Comparison of ENCODE assay signal across 8 cellular contexts in the genomic region with DNA sequence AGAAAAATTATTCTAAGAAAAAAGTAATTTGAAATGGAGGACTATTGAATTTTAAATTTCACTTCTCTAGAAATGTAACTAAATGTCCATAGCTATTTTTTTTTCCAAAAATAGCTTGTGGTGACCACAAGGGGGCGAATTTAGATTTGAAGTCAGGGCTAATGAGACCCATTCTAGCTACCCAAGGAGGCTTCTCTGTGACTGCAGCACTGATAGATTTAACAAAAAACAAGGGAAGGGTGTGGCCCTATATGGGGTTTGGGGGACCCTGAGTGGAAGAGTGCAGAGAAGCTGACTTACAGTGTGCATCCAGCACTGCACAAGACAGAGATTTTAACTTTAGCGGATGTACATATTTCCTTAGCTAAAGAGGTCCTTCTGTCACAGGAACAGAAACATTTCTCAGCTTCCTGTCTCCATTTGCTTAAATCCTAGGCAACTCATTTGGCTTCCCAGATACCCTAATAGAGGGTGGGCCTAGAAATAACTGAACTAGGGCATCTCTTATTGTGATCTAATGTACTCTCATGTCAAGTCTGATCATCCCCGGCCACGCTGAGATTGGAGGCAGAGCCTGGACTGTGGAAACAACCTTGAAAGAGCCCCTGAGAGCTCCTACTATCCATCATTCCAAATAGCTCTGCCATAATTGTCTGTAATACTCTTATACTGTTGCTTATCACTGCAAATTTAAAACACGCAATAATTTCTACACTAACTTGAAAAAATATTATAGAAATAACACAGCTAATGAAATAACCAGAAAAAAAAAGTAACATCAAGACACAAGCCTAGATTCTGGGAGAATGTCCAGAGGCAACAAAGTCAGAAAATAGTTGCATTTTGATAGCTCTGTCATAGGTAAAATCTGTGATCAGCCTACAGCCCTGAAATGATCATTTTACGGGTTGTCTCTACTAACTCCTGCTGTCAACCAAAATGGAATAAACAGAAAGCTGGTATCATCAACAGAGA.
DNase-seq lines count a peak whose midpoint lies in the region; ATAC-seq and TF ChIP-seq lines count a peak whose summit lies in the region.

No MANE protein-coding gene starts in this region.

- DNase-seq in G401 (ENCODE audit: low spot score) (peak; percentile 69), GM23248 (peak; percentile 65), NCI-H146 treated with DMSO at 0.1 percent for 48 hours (lab: John Stamatoyannopoulos, UW; ENCODE audit: unreplicated experiment) (peak; percentile 31), kidney epithelial cell (ENCODE audit: low read depth) (no peak), cerebellar nuclear complex (lab: John Stamatoyannopoulos, UW) (no peak), colonic mucosa (no peak)

- no peaks in the 10 kb centered on the region for H3K27me3 ChIP-seq in GM23248 (replicated peaks; ENCODE audit: insufficient read depth)
- no peaks in the 10 kb centered on the region for H3K27me3 ChIP-seq in kidney epithelial cell (ENCODE audit: control insufficient read depth, insufficient read depth, low read length)
- no peaks in the 10 kb centered on the region for H3K27me3 ChIP-seq in colonic mucosa

- H4K20me1 ChIP-seq in GM23248 (ENCODE audit: insufficient read depth), result no peaks in the 10 kb centered on the region

- H3K27ac ChIP-seq in GM23248 (no peak overlapping the region), colonic mucosa (no peak overlapping the region)

- intact Hi-C loops in colonic mucosa (cut with DNase I), result loop anchor here (10.0 kb wide), 2 partner anchors 609 to 1709 kb away; a partner anchor contains a TSS

- WGBS in GM23248 (ENCODE audit: low coverage in 1 of 2, low lambda C conversion rate in 2 of 2, missing lambda C conversion rate in 2 of 2), 2 experiments, result 75 to 80% methylated on average over 6 of the region's 6 CpGs

- H3K36me3 ChIP-seq in GM23248 (ENCODE audit: low read depth), result no peaks in the 10 kb centered on the region
- no peaks in the 10 kb centered on the region for H3K36me3 ChIP-seq in kidney epithelial cell (ENCODE audit: control insufficient read depth, insufficient read depth, low read length)
- no peaks in the 10 kb centered on the region for H3K36me3 ChIP-seq in colonic mucosa

- no peaks in the 10 kb centered on the region for H3K4me1 ChIP-seq in GM23248 (ENCODE audit: insufficient read depth)
- H3K4me1 ChIP-seq in colonic mucosa, result no peaks in the 10 kb centered on the region

- no peaks in the 10 kb centered on the region for H3K9me2 ChIP-seq in GM23248 (ENCODE audit: insufficient read depth)

- H3F3A ChIP-seq in GM23248 (ENCODE audit: insufficient read depth), result no peaks in the 10 kb centered on the region

- TF ChIP-seq CTCF in WI38 (IDR thresholded peaks at IDR 0.05; ENCODE audit: low read depth, low read length), result peak; percentile 46
- TF ChIP-seq CTCF in kidney epithelial cell (IDR thresholded peaks at IDR 0.05; ENCODE audit: insufficient read depth, low read length, poor library complexity, severe bottlenecking), result peak; percentile 50
- no peak for TF ChIP-seq CTCF in colonic mucosa (IDR thresholded peaks at IDR 0.05)

- no peak overlapping the region for H3K4me2 ChIP-seq in GM23248 (ENCODE audit: unreplicated experiment)

- ATAC-seq in GM21786 (IDR thresholded peaks at IDR 0.05; ENCODE audit: unreplicated experiment), result no peak

- in situ Hi-C loops in G401 (cut with HindIII; ENCODE audit: low sequenced_read_pairs) (no loop called here), GM23248 (cut with MboI) (loop anchor here (25.0 kb wide), 1 partner anchor 597 kb away; no protein-coding TSS in a partner anchor)

- H3K79me2 ChIP-seq in GM23248 (ENCODE audit: insufficient read depth), result no peaks in the 10 kb centered on the region

- H2AFZ ChIP-seq in GM23248, result no peak overlapping the region

- H3K9ac ChIP-seq in GM23248 (no peak overlapping the region), colonic mucosa (ENCODE audit: low read depth in 2 of 2, low read length in 2 of 2) (no peak overlapping the region)

- no peak overlapping the region for H3K4me3 ChIP-seq in GM23248
- no peak overlapping the region for H3K4me3 ChIP-seq in WI38 (ENCODE audit: low read depth, low read length)
- no peak overlapping the region for H3K4me3 ChIP-seq in kidney epithelial cell (ENCODE audit: low read depth, low read length)
- no peak overlapping the region for H3K4me3 ChIP-seq in colonic mucosa

- no peaks in the 10 kb centered on the region for H3K9me3 ChIP-seq in GM23248 (ENCODE audit: low read depth)
- no peaks in the 10 kb centered on the region for H3K9me3 ChIP-seq in colonic mucosa

Comparison
In these comparisons a context has a peak if more than half of its experiments do, and no peak if none do; other contexts are left out.
1. DNase-seq: peak in G401 (single experiment), GM23248 (single experiment) and NCI-H146 treated with DMSO at 0.1 percent for 48 hours (single experiment); none in kidney epithelial cell (single experiment), cerebellar nuclear complex (0 of 2) and colonic mucosa (single experiment).